ENCODE assay signal across 14 cellular contexts in the genomic region with DNA sequence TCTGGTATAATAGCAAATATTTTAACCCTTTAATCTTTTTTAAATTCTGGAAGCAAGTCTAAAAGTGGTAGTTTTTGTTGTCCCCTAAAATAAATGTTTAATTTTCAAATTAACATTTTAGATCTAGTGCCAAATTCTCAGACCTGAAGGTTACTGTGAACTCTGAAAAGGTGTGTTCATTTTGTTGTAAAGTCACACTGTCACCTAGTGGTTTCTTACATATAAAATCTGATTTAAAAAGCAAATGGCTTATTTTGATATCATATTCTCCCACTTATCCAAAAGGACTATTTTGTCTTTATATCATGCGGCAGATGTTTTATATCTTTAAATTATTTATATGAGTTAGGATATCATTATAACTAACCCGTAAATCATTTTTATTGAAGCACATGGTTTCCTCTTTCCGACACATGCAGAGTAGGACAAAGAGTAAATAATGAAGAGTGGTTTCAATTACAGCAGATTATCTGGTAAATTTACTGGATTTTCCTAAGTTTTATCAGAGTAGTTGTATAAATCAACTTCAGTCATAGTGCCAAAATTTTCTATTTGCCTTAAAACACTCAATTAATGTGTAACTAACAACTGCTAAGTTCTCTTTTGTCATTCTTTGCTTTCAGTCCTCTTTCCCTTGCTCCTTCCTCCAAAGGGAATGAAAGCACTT.
"Had no signal": no experiment of that assay in that cellular context is flagged by ENCODE, and none has a peak within 500 bp of the region (broad histone marks: within the 10 kb centered on the region; RNA-seq: fewer than 3 reads in every experiment).

No MANE protein-coding gene starts in this region.

- H3K27me3 Mint-ChIP-seq: activated B cell treated with CpG ODN at 0.5 μM for 24 hours; activated CD4-positive, alpha-beta T cell treated with anti-CD3 and anti-CD28 coated beads, Interleukin-2, amount 10 ng/mL, durations not matched to agents 24 days and 14 days; natural killer cell treated with Interleukin-12 subunit alpha and Interleukin-12 subunit beta and Interleukin-15 and Interleukin-18, amount 100 ng/mL, for 72 hours; T-helper 17 cell had no signal

- H3K27ac ChIP-seq: cardiac muscle cell, esophagus muscularis mucosa, thoracic aorta had no signal

- H3K4me3 Mint-ChIP-seq: activated B cell treated with CpG ODN at 0.5 μM for 24 hours; activated CD4-positive, alpha-beta T cell treated with anti-CD3 and anti-CD28 coated beads, Interleukin-2, amount 10 ng/mL, durations not matched to agents 24 days and 14 days; activated CD8-positive, alpha-beta T cell treated with anti-CD3 and anti-CD28 coated beads, Interleukin-2, amount 10 ng/mL, durations not matched to agents 7 days and 5 days; natural killer cell treated with Interleukin-12 subunit alpha and Interleukin-12 subunit beta and Interleukin-15 and Interleukin-18, amount 100 ng/mL, for 72 hours; T-helper 17 cell had no signal

- DNase-seq: activated B cell treated with CpG ODN at 0.5 μM for 24 hours; activated CD4-positive, alpha-beta T cell treated with anti-CD3 and anti-CD28 coated beads, Interleukin-2, amount 10 ng/mL, durations not matched to agents 24 days and 14 days; activated CD8-positive, alpha-beta memory T cell treated with anti-CD3 and anti-CD28 coated beads, Interleukin-2, amount 50 U/mL, for 4 hours; activated CD8-positive, alpha-beta T cell treated with anti-CD3 and anti-CD28 coated beads, Interleukin-2, amount 10 ng/mL, durations not matched to agents 7 days and 5 days; activated gamma-delta T cell; activated T-cell treated with anti-CD3 and anti-CD28 coated beads, Interleukin-2, amount 50 U/mL, for 48 hours; mesenchymal stem cell; stimulated activated CD4-positive, alpha-beta T cell treated with anti-CD3 and anti-CD28 coated beads, Interleukin-1b, Interleukin-23, amount 100 ng/mL, for 48 hours; T-helper 17 cell had no signal

- H3K4me1 Mint-ChIP-seq: activated B cell treated with CpG ODN at 0.5 μM for 24 hours; activated CD4-positive, alpha-beta T cell treated with anti-CD3 and anti-CD28 coated beads, Interleukin-2, amount 10 ng/mL, durations not matched to agents 24 days and 14 days; T-helper 17 cell had no signal

- H3K36me3 ChIP-seq: cardiac muscle cell, esophagus muscularis mucosa, thoracic aorta had no signal

- H3K27ac Mint-ChIP-seq: activated B cell treated with CpG ODN at 0.5 μM for 24 hours; activated CD4-positive, alpha-beta T cell treated with anti-CD3 and anti-CD28 coated beads, Interleukin-2, amount 10 ng/mL, durations not matched to agents 24 days and 14 days; activated CD8-positive, alpha-beta T cell treated with anti-CD3 and anti-CD28 coated beads, Interleukin-2, amount 10 ng/mL, durations not matched to agents 7 days and 5 days; activated naive CD4-positive, alpha-beta T cell treated with anti-CD3 and anti-CD28 coated beads, Interleukin-2, amount 50 U/mL, for 72 hours; natural killer cell treated with Interleukin-12 subunit alpha and Interleukin-12 subunit beta and Interleukin-15 and Interleukin-18, amount 100 ng/mL, for 72 hours; T-helper 17 cell had no signal

- H3K9me3 ChIP-seq: esophagus muscularis mucosa, thoracic aorta had no signal

- H3K9me3 Mint-ChIP-seq: activated CD4-positive, alpha-beta T cell treated with anti-CD3 and anti-CD28 coated beads, Interleukin-2, amount 10 ng/mL, durations not matched to agents 24 days and 14 days; activated naive CD4-positive, alpha-beta T cell treated with anti-CD3 and anti-CD28 coated beads, Interleukin-2, amount 50 U/mL, for 72 hours; natural killer cell treated with Interleukin-12 subunit alpha and Interleukin-12 subunit beta and Interleukin-15 and Interleukin-18, amount 100 ng/mL, for 72 hours had no signal

- H3K4me3 ChIP-seq: cardiac muscle cell, esophagus muscularis mucosa, thoracic aorta had no signal

- H3K36me3 Mint-ChIP-seq: activated naive CD4-positive, alpha-beta T cell treated with anti-CD3 and anti-CD28 coated beads, Interleukin-2, amount 50 U/mL, for 72 hours; natural killer cell treated with Interleukin-12 subunit alpha and Interleukin-12 subunit beta and Interleukin-15 and Interleukin-18, amount 100 ng/mL, for 72 hours had no signal

- ATAC-seq: activated CD8-positive, alpha-beta T cell treated with anti-CD3 and anti-CD28 coated beads, Interleukin-2, amount 10 ng/mL, durations not matched to agents 7 days and 5 days; activated naive CD4-positive, alpha-beta T cell treated with anti-CD3 and anti-CD28 coated beads, Interleukin-2, amount 50 U/mL, for 72 hours; natural killer cell treated with Interleukin-12 subunit alpha and Interleukin-12 subunit beta and Interleukin-15 and Interleukin-18, amount 100 ng/mL, for 72 hours; T-helper 17 cell had no signal
